In genomic region chr2:137183206-137183605, GRCh38 we compare ENCODE assay signal across 25 cellular contexts.
"Had no signal": no experiment of that assay in that cellular context is flagged by ENCODE, and none has a peak within 500 bp of the region (broad histone marks: within the 10 kb centered on the region; RNA-seq: fewer than 3 reads in every experiment).

No MANE protein-coding gene starts in this region.

- ATAC-seq: effector memory CD8-positive, alpha-beta T cell; esophagus mucosa; foreskin keratinocyte; gastrocnemius medialis; gastroesophageal sphincter; heart left ventricle; heart right ventricle had no signal

- H3K27ac ChIP-seq: colonic mucosa, coronary artery, dorsolateral prefrontal cortex, epithelial cell of prostate, esophagus muscularis mucosa, esophagus squamous epithelium, foreskin keratinocyte, gastrocnemius medialis, gastroesophageal sphincter, heart left ventricle, heart right ventricle, hepatocyte had no signal

- H3K4me1 ChIP-seq: colonic mucosa, esophagus muscularis mucosa, gastrocnemius medialis, gastroesophageal sphincter, heart left ventricle had no signal

- H3K27me3 ChIP-seq: colonic mucosa, esophagus muscularis mucosa, esophagus squamous epithelium, foreskin keratinocyte, gastrocnemius medialis, gastroesophageal sphincter, heart left ventricle, heart right ventricle, hepatocyte had no signal

- H3K36me3 ChIP-seq: colonic mucosa, esophagus muscularis mucosa, esophagus squamous epithelium, gastrocnemius medialis, gastroesophageal sphincter, heart left ventricle, heart right ventricle had no signal

- H3K79me2 ChIP-seq: hepatocyte had no signal

- H2AFZ ChIP-seq: hepatocyte had no signal

- H3K9me3 ChIP-seq: colonic mucosa, esophagus squamous epithelium, gastrocnemius medialis had no signal

- H3K4me3 ChIP-seq: colonic mucosa, coronary artery, dorsolateral prefrontal cortex, esophagus muscularis mucosa, esophagus squamous epithelium, gastrocnemius medialis, gastroesophageal sphincter, heart left ventricle, heart right ventricle, hepatocyte had no signal

- DNase-seq: colonic mucosa; cortex of kidney; dorsolateral prefrontal cortex; effector CD4-positive, alpha-beta T cell; effector CD8-positive, alpha-beta T cell; effector memory CD4-positive, alpha-beta T cell; effector memory CD8-positive, alpha-beta T cell; endodermal cell; erythroblast; esophagus squamous epithelium; foreskin fibroblast; foreskin keratinocyte; foreskin melanocyte; gastrocnemius medialis; glutamatergic neuron; head of caudate nucleus; heart left ventricle; heart right ventricle; hippocampal formation had no signal

- H3K4me2 ChIP-seq: hepatocyte had no signal
